8 cellular contexts compared by ENCODE assay signal in the genomic region with DNA sequence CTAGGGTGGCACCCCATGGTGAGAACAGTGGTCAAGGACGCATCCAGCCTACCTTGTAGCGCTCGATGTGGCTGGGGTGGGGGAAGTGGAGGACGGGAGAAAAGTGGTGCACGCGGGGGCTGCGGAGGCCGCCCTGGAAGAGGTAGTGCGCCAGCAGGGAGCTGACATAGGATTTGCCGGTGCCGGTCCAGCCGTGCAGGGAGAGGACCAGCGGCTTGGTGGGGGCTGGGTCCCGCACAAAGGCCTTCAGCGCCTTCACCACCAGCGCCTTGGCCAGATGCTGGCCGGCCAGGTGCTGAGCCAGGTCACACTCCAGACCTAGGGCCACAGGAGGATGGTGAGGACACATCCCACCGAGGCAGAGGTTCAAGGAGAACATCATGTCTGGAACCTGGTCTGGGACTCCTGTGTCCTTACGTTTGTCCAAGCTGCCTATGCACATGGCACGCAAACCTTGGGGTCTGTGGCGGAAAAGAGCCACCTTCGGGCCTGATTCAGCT. TPM values are rescaled to one million over a fixed set of nuclear protein-coding genes. Genes with fewer than 3 reads are reported as not detected.
DNase-seq lines count a peak whose midpoint lies in the region; ATAC-seq and TF ChIP-seq lines count a peak whose summit lies in the region.

No MANE protein-coding gene starts in this region.

- TF ChIP-seq EP300 in stomach (IDR thresholded peaks at IDR 0.05), result no peak

- no peaks in the 10 kb centered on the region for H3K36me3 Mint-ChIP-seq in activated naive CD4-positive, alpha-beta T cell treated with anti-CD3 and anti-CD28 coated beads, Interleukin-2, amount 50 U/mL, for 72 hours

- ATAC-seq in activated naive CD4-positive, alpha-beta T cell treated with anti-CD3 and anti-CD28 coated beads, Interleukin-2, amount 50 U/mL, for 72 hours, result no peak

- H3K27ac Mint-ChIP-seq in activated naive CD4-positive, alpha-beta T cell treated with anti-CD3 and anti-CD28 coated beads, Interleukin-2, amount 50 U/mL, for 72 hours, result peak overlapping the region; percentile 55 to 86

- no peak for TF ChIP-seq CTCF in stomach (IDR thresholded peaks at IDR 0.05)

- no peaks in the 10 kb centered on the region for H3K9me3 Mint-ChIP-seq in activated naive CD4-positive, alpha-beta T cell treated with anti-CD3 and anti-CD28 coated beads, Interleukin-2, amount 50 U/mL, for 72 hours

- TF ChIP-seq POLR2A in stomach (IDR thresholded peaks at IDR 0.05), result no peak

- no peaks in the 10 kb centered on the region for H3K27me3 ChIP-seq in stomach

- 39 to 51% (median 42%) methylated on average over 18 to 22 of the region's 22 CpGs for WGBS in stomach, 5 donors

- H3K9me3 ChIP-seq in iPS-18c (ENCODE audit: control insufficient read depth, insufficient read depth, low read length) (no peaks in the 10 kb centered on the region), stomach (no peaks in the 10 kb centered on the region)

- peaks cover 12 to 47% (median 34%) of the 10 kb centered on the region in 4 donors for H3K36me3 ChIP-seq in stomach

- peak overlapping the region; percentile 88; the same call in 1 of the 2 replicates for H3K4me3 ChIP-seq in iPS-18c (ENCODE audit: insufficient read depth, low read depth, low read length)
- peak overlapping the region; percentile 70 to 78 (median 76) for H3K4me3 ChIP-seq in stomach

- peaks cover 7 to 22% (median 19%) of the 10 kb centered on the region in 4 donors for H3K4me1 ChIP-seq in stomach

- intact Hi-C loops in stomach (cut with DNase I; ENCODE audit: low total_unique reads), result loop anchor here (5.0 kb wide), 1 partner anchor 142 kb away; no protein-coding TSS in a partner anchor

- DNase-seq in NCI-H146 (lab: John Stamatoyannopoulos, UW), result peak; percentile 36
- DNase-seq in NCI-H146 treated with DMSO at 0.1 percent for 48 hours (lab: John Stamatoyannopoulos, UW; ENCODE audit: unreplicated experiment), result no peak
- no peak for DNase-seq in activated naive CD4-positive, alpha-beta T cell treated with anti-CD3 and anti-CD28 coated beads, Interleukin-2, amount 50 U/mL, for 72 hours (ENCODE audit: low spot score in 2 of 2)
- DNase-seq in stomach, result no peak
- DNase-seq in NCI-H2196 treated with DMSO at 0.1 percent for 48 hours (lab: John Stamatoyannopoulos, UW; ENCODE audit: unreplicated experiment), result no peak
- no peak for DNase-seq in NOMO-1 (lab: John Stamatoyannopoulos, UW; ENCODE audit: unreplicated experiment in 2 of 2)
- no peak for DNase-seq in mesenteric fat pad (ENCODE audit: low spot score)

- peak overlapping the region; percentile 96 to 99 (median 97) for H3K27ac ChIP-seq in stomach

RNA-seq across cellular contexts. Expression of gene TOR2A, which starts 0.8 kb away (rescaled TPM):
- total RNA-seq in activated naive CD4-positive, alpha-beta T cell treated with anti-CD3 and anti-CD28 coated beads, Interleukin-2, amount 50 U/mL, for 72 hours, result 10 to 100 TPM; 10.9 to 17.1 TPM
- total RNA-seq in stomach (10 to 100 TPM in 3 of 5 donors, 1 to 10 TPM in 2; 5.0 to 87.8 (median 14.6) TPM), mesenteric fat pad (8.6 TPM)
- 10 to 100 TPM in 1 of 3 donors, 1 to 10 TPM in 2; 6.1 to 12.4 (median 9.7) TPM for polyA plus RNA-seq in stomach

RNA-seq across cellular contexts. Expression of gene TTC16, which starts 18.4 kb away (rescaled TPM):
- under 1 TPM; 0.62 to 0.73 TPM for total RNA-seq in activated naive CD4-positive, alpha-beta T cell treated with anti-CD3 and anti-CD28 coated beads, Interleukin-2, amount 50 U/mL, for 72 hours
- total RNA-seq in stomach (not detected), mesenteric fat pad (not detected)
- polyA plus RNA-seq in stomach, result under 1 TPM in 2 of 3 donors, not detected in 1; 0.08 to 0.12 TPM

RNA-seq across cellular contexts. Expression of gene PTRH1, which starts 18.8 kb away (rescaled TPM):
- total RNA-seq in activated naive CD4-positive, alpha-beta T cell treated with anti-CD3 and anti-CD28 coated beads, Interleukin-2, amount 50 U/mL, for 72 hours, result 10 to 100 TPM in 1 of 2 donors, 1 to 10 TPM in 1; 9.5 to 12.6 TPM
- total RNA-seq in stomach (10 to 100 TPM in 2 of 5 donors, 1 to 10 TPM in 3; 2.9 to 50.4 (median 10.0) TPM), mesenteric fat pad (21.3 TPM)
- 10 to 100 TPM; 13.3 to 23.4 (median 21.4) TPM for polyA plus RNA-seq in stomach

RNA-seq across cellular contexts. Expression of gene CFAP157, which starts 27.5 kb away (rescaled TPM):
- total RNA-seq in activated naive CD4-positive, alpha-beta T cell treated with anti-CD3 and anti-CD28 coated beads, Interleukin-2, amount 50 U/mL, for 72 hours, result not detected
- total RNA-seq in stomach (1 to 10 TPM in 1 of 5 donors, under 1 TPM in 1, not detected in 3; 0.14 to 7.6 TPM), mesenteric fat pad (0.19 TPM)
- polyA plus RNA-seq in stomach, result under 1 TPM; 0.18 to 0.61 (median 0.19) TPM

RNA-seq across cellular contexts. Expression of gene SH2D3C, which starts 44.2 kb away (rescaled TPM):
- 10 to 100 TPM; 39.3 to 39.5 TPM for total RNA-seq in activated naive CD4-positive, alpha-beta T cell treated with anti-CD3 and anti-CD28 coated beads, Interleukin-2, amount 50 U/mL, for 72 hours
- total RNA-seq in stomach, result 10 to 100 TPM in 1 of 5 donors, 1 to 10 TPM in 2, not detected in 2; 1.8 to 38.1 (median 5.1) TPM
- polyA plus RNA-seq in stomach, result 1 to 10 TPM; 3.5 to 4.7 (median 4.3) TPM
- total RNA-seq in mesenteric fat pad, result 28.1 TPM
